8 cellular contexts compared by ENCODE assay signal in the genomic region with DNA sequence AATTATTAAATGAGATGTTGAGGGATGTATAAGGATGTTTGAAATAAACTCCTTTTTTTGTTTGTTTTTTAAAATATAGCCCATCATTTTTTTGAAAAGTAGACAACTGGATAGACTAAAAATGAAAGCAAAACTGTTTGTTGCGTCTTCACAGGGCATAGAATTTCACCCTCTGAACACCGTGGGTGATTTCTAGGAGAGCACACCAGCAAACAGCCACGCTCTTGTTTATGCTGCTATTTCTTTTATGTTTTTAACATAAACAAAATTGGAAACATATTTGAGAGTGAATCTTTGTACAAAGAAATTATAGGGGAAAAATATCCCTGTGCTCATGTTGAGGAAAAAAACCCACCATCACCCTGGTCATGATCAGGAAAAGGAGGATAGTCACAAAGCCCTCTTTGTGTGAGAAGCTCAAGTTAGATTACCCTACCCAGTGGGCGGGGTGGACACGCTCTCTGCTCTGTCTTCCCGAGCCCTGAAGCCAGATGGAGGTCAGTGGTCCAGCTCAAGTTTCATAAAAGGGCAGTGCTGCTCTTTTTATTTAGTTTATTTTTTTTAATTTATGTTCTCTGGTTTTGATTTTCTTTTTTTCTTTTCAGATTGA.
DNase-seq lines count a peak whose midpoint lies in the region; ATAC-seq and TF ChIP-seq lines count a peak whose summit lies in the region.

No MANE protein-coding gene starts in this region.

- H3K9ac ChIP-seq in neural progenitor cell: no peak overlapping the region

- H3K4me3 Mint-ChIP-seq in neural progenitor cell: no peak overlapping the region

- peaks cover 12% of the 10 kb centered on the region for H3K4me1 Mint-ChIP-seq in neural progenitor cell

- H3K4me3 ChIP-seq in WERI-Rb-1 (ENCODE audit: low read depth, low read length) (no peak overlapping the region), neural progenitor cell (no peak overlapping the region)

- H2AFZ ChIP-seq in neural progenitor cell (replicated peaks): no peak overlapping the region

- H3K36me3 Mint-ChIP-seq in neural progenitor cell: no peaks in the 10 kb centered on the region

- no peaks in the 10 kb centered on the region for H3K36me3 ChIP-seq in WERI-Rb-1
- no peaks in the 10 kb centered on the region for H3K36me3 ChIP-seq in neural progenitor cell

- peak; percentile 88 for ATAC-seq in GM21381 (IDR thresholded peaks at IDR 0.05; ENCODE audit: unreplicated experiment)
- ATAC-seq in HG03469 (IDR thresholded peaks at IDR 0.05; ENCODE audit: unreplicated experiment): peak; percentile 85
- no peak for ATAC-seq in left lobe of liver

- H4K20me1 ChIP-seq in neural progenitor cell (ENCODE audit: low read depth): no peaks in the 10 kb centered on the region

- peak; percentile 10 for DNase-seq in NCI-H2227 (lab: John Stamatoyannopoulos, UW; ENCODE audit: unreplicated experiment)
- no peak for DNase-seq in NCI-H2227 treated with DMSO at 0.1 percent for 48 hours (lab: John Stamatoyannopoulos, UW)
- peak; percentile 73 for DNase-seq in WERI-Rb-1
- DNase-seq in neural progenitor cell (ENCODE audit: low spot score): peak; percentile 14
- DNase-seq in left lobe of liver (ENCODE audit: low spot score): no peak
- DNase-seq in activated effector memory CD4-positive, alpha-beta T cell treated with anti-CD3 and anti-CD28 coated beads, Interleukin-2, amount 50 U/mL, for 16 hours: no peak

- H3K9me3 ChIP-seq in WERI-Rb-1 (ENCODE audit: severe bottlenecking): no peaks in the 10 kb centered on the region
- H3K9me3 ChIP-seq in neural progenitor cell (ENCODE audit: low read depth): no peaks in the 10 kb centered on the region

- no peaks in the 10 kb centered on the region for H3K27me3 ChIP-seq in WERI-Rb-1 (ENCODE audit: insufficient read depth, low read depth, severe bottlenecking)
- no peaks in the 10 kb centered on the region for H3K27me3 ChIP-seq in neural progenitor cell

- H3K4me1 ChIP-seq in neural progenitor cell: no peaks in the 10 kb centered on the region

- peaks cover 2% of the 10 kb centered on the region for H3K9me3 Mint-ChIP-seq in neural progenitor cell

- peaks cover 2% of the 10 kb centered on the region for H3K27me3 Mint-ChIP-seq in neural progenitor cell (ENCODE audit: insufficient read depth, low read depth)

- H3K27ac ChIP-seq in WERI-Rb-1: no peak overlapping the region
- no peak overlapping the region for H3K27ac ChIP-seq in neural progenitor cell

- peak overlapping the region; percentile 53 for H3K27ac Mint-ChIP-seq in neural progenitor cell

- no peak for TF ChIP-seq CTCF in WERI-Rb-1 (IDR thresholded peaks at IDR 0.05; ENCODE audit: low read depth, low read length)
- TF ChIP-seq CTCF in neural progenitor cell (IDR thresholded peaks at IDR 0.05): no peak

- H3F3A ChIP-seq in neural progenitor cell (ENCODE audit: low read depth): no peaks in the 10 kb centered on the region

- no peaks in the 10 kb centered on the region for H3K79me2 ChIP-seq in neural progenitor cell (ENCODE audit: low read depth)

- H3K4me2 ChIP-seq in neural progenitor cell: no peak overlapping the region

Comparison
In these comparisons a context has a peak if more than half of its experiments do, and no peak if none do; other contexts are left out.
1. DNase-seq: peak in NCI-H2227 (single experiment), WERI-Rb-1 (single experiment) and neural progenitor cell (single experiment); none in NCI-H2227 treated with DMSO at 0.1 percent for 48 hours (single experiment), left lobe of liver (single experiment) and activated effector memory CD4-positive, alpha-beta T cell treated with anti-CD3 and anti-CD28 coated beads, Interleukin-2, amount 50 U/mL, for 16 hours (single experiment).